In the genomic region with DNA sequence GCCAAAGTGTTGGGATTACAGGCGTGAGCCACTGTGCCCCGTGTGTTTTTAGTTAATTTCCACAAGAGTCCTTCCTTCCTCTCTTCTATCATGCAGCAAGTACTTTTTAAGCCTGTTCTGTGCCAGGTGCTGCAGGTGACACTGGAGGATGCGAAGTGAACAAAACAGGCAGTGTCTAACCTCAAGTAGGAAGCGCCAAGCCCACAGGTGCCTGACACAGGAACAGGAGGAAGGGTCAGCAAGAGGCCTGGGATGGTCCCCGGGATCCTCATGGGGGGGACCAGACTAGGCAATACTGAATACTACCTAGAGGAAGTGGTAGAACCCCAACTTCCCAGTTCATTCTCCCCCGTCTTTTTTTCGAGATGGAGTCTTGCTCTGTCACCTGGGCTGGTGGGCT, we compare ENCODE assay signal across 1 cellular context.
A peak's percentile ranks its signal among the peaks of the same experiment; 100 is the strongest.
TF ChIP-seq lines count a peak whose summit lies in the region.

No MANE protein-coding gene starts in this region.

TF ChIP-seq in K562, 482 proteins besides CTCF, POLR2A, EP300 and RAD21:
- TF ChIP-seq MED1 (CRISPR knock-in tag; IDR thresholded peaks at IDR 0.05; ENCODE audit: borderline replicate concordance) (no peak), GTF2E2 (tag; IDR thresholded peaks at IDR 0.05) (no peak), ETV5 (CRISPR knock-in tag; IDR thresholded peaks at IDR 0.05; ENCODE audit: low read depth) (0 out of 2 replicates have a peak, but pooled peaks have one; percentile 35), CBFA2T2 (conservative IDR thresholded peaks at IDR 0.05) (no peak), HMG20B (CRISPR knock-in tag; IDR thresholded peaks at IDR 0.05) (no peak), PML (IDR thresholded peaks at IDR 0.05; ENCODE audit: low read length) (no peak), HLTF (IDR thresholded peaks at IDR 0.05) (no peak), ZNF778 (CRISPR knock-in tag; IDR thresholded peaks at IDR 0.05) (no peak), BRD4 (IDR thresholded peaks at IDR 0.05) (no peak), RBM17 (IDR thresholded peaks at IDR 0.05; ENCODE audit: borderline replicate concordance, low read depth, low read length) (no peak), YY1 (IDR thresholded peaks at IDR 0.05; ENCODE audit: borderline replicate concordance in 1 of 3, control insufficient read depth in 1 of 3, extremely low read depth in 1 of 3, insufficient read depth in 3 of 3, insufficient read length in 1 of 3, insufficient replicate concordance in 2 of 3, low read depth in 1 of 3, low read length in 2 of 3) (peak in 1 of 3 experiments; percentile 2)
- TF ChIP-seq, protein P1, sequence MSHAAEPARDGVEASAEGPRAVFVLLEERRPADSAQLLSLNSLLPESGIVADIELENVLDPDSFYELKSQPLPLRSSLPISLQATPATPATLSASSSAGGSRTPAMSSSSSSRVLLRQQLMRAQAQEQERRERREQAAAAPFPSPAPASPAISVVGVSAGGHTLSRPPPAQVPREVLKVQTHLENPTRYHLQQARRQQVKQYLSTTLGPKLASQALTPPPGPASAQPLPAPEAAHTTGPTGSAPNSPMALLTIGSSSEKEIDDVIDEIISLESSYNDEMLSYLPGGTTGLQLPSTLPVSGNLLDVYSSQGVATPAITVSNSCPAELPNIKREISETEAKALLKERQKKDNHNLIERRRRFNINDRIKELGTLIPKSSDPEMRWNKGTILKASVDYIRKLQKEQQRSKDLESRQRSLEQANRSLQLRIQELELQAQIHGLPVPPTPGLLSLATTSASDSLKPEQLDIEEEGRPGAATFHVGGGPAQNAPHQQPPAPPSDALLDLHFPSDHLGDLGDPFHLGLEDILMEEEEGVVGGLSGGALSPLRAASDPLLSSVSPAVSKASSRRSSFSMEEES (CRISPR knock-in tag; IDR thresholded peaks at IDR 0.05), result no peak
- TF ChIP-seq, protein P2, sequence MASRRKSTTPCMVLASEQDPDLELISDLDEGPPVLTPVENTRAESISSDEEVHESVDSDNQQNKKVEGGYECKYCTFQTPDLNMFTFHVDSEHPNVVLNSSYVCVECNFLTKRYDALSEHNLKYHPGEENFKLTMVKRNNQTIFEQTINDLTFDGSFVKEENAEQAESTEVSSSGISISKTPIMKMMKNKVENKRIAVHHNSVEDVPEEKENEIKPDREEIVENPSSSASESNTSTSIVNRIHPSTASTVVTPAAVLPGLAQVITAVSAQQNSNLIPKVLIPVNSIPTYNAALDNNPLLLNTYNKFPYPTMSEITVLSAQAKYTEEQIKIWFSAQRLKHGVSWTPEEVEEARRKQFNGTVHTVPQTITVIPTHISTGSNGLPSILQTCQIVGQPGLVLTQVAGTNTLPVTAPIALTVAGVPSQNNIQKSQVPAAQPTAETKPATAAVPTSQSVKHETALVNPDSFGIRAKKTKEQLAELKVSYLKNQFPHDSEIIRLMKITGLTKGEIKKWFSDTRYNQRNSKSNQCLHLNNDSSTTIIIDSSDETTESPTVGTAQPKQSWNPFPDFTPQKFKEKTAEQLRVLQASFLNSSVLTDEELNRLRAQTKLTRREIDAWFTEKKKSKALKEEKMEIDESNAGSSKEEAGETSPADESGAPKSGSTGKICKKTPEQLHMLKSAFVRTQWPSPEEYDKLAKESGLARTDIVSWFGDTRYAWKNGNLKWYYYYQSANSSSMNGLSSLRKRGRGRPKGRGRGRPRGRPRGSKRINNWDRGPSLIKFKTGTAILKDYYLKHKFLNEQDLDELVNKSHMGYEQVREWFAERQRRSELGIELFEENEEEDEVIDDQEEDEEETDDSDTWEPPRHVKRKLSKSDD (conservative IDR thresholded peaks at IDR 0.05; ENCODE audit: low read length), result no peak
- TF ChIP-seq, protein P3, sequence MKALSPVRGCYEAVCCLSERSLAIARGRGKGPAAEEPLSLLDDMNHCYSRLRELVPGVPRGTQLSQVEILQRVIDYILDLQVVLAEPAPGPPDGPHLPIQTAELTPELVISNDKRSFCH (CRISPR knock-in tag; IDR thresholded peaks at IDR 0.05), result no peak
- TF ChIP-seq, protein P3 (tag; IDR thresholded peaks at IDR 0.05), result no peak
- TF ChIP-seq, protein P4, sequence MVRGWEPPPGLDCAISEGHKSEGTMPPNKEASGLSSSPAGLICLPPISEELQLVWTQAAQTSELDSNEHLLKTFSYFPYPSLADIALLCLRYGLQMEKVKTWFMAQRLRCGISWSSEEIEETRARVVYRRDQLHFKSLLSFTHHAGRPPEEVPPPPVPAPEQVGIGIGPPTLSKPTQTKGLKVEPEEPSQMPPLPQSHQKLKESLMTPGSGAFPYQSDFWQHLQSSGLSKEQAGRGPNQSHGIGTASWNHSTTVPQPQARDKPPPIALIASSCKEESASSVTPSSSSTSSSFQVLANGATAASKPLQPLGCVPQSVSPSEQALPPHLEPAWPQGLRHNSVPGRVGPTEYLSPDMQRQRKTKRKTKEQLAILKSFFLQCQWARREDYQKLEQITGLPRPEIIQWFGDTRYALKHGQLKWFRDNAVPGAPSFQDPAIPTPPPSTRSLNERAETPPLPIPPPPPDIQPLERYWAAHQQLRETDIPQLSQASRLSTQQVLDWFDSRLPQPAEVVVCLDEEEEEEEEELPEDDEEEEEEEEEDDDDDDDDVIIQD (CRISPR knock-in tag; IDR thresholded peaks at IDR 0.05), result no peak
- TF ChIP-seq, protein P5, sequence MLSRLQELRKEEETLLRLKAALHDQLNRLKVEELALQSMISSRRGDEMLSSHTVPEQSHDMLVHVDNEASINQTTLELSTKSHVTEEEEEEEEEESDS (CRISPR knock-in tag; IDR thresholded peaks at IDR 0.05), result no peak
- TF ChIP-seq, protein P6, sequence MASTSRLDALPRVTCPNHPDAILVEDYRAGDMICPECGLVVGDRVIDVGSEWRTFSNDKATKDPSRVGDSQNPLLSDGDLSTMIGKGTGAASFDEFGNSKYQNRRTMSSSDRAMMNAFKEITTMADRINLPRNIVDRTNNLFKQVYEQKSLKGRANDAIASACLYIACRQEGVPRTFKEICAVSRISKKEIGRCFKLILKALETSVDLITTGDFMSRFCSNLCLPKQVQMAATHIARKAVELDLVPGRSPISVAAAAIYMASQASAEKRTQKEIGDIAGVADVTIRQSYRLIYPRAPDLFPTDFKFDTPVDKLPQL (IDR thresholded peaks at IDR 0.05; ENCODE audit: extremely low read depth, insufficient read length), result no peak
